ENCODE assay signal across 8 cellular contexts in genomic region chr16:4650443-4651074, GRCh38. TPM values are rescaled to one million over a fixed set of nuclear protein-coding genes. Genes with fewer than 3 reads are reported as not detected.
DNase-seq lines count a peak whose midpoint lies in the region; ATAC-seq, FAIRE-seq and TF ChIP-seq lines count a peak whose summit lies in the region.
"Not testable (repeated sequence)": the region's sequence is repeated elsewhere in the genome, so short reads cannot be mapped to it uniquely, and the experiment has no call there.

No MANE protein-coding gene starts in this region.

- peak; percentile 81 for ATAC-seq in Panc1
- ATAC-seq in gastrocnemius medialis, result peak; percentile 54 to 78

- intact Hi-C loops in Panc1 (cut with micrococcal nuclease; ENCODE audit: unreplicated experiment); activated CD4-positive, alpha-beta memory T cell treated with anti-CD3 and anti-CD28 coated beads for 36 hours (cut with micrococcal nuclease); gastrocnemius medialis (cut with DNase I; ENCODE audit: low total_unique reads): not testable (repeated sequence)

- H3K27ac Mint-ChIP-seq in activated CD4-positive, alpha-beta memory T cell treated with anti-CD3 and anti-CD28 coated beads for 36 hours; type B pancreatic cell: not testable (repeated sequence)

- not testable (repeated sequence) for H3K9me3 ChIP-seq in Panc1 (ENCODE audit: control insufficient read depth, insufficient read depth, low read depth, low read length); gastrocnemius medialis

- TF ChIP-seq CTCF in Panc1 (IDR thresholded peaks at IDR 0.05) (peak; percentile 95), bronchial epithelial cell (IDR thresholded peaks at IDR 0.05; ENCODE audit: insufficient read depth, low read length, severe bottlenecking) (peak; percentile 85), gastrocnemius medialis (IDR thresholded peaks at IDR 0.05 in 4 of 5, conservative IDR thresholded peaks at IDR 0.05 in 1 of 5) (peak; percentile 46 to 80 (median 63)), type B pancreatic cell (conservative IDR thresholded peaks at IDR 0.05) (peak; percentile 81)

- not testable (repeated sequence) for H3K4me3 Mint-ChIP-seq in activated CD4-positive, alpha-beta memory T cell treated with anti-CD3 and anti-CD28 coated beads for 36 hours; type B pancreatic cell

- not testable (repeated sequence) for H3K36me3 ChIP-seq in Panc1 (ENCODE audit: control insufficient read depth, insufficient read depth, low read length)
- peaks cover 29% of the 10 kb centered on the region for H3K36me3 ChIP-seq in bronchial epithelial cell (ENCODE audit: control insufficient read depth, insufficient read depth, low read length)
- peaks cover 0 to 46% of the 10 kb centered on the region in 2 donors for H3K36me3 ChIP-seq in gastrocnemius medialis

- H3K4me3 ChIP-seq in Panc1 (ENCODE audit: low read depth in 2 of 2, low read length in 2 of 2); bronchial epithelial cell (ENCODE audit: low read depth, low read length); gastrocnemius medialis: not testable (repeated sequence)

- not testable (repeated sequence) for H3K27me3 ChIP-seq in Panc1 (ENCODE audit: control insufficient read depth, insufficient read depth, low read length); bronchial epithelial cell (ENCODE audit: control insufficient read depth, insufficient read depth, low read length); gastrocnemius medialis

- H3K4me1 Mint-ChIP-seq in activated CD4-positive, alpha-beta memory T cell treated with anti-CD3 and anti-CD28 coated beads for 36 hours (ENCODE audit: low read depth), result peaks cover 26% of the 10 kb centered on the region
- not testable (repeated sequence) for H3K4me1 Mint-ChIP-seq in type B pancreatic cell (ENCODE audit: unreplicated experiment)

- CTCF ChIA-PET in Panc1 (lab: Charles Lee), result interaction anchor here (0.6 to 0.8 kb wide), 2 partner anchors 34 to 193 kb away, joined by 3 to 7 read pairs; no protein-coding TSS in a partner anchor
- CTCF ChIA-PET in activated CD4-positive, alpha-beta memory T cell treated with anti-CD3 and anti-CD28 coated beads for 36 hours (lab: Charles Lee), result interaction anchor here (0.7 to 2.2 kb wide), 23 partner anchors 9 to 238 kb away, joined by 3 to 32 read pairs (median 4); partner anchors contain the start of genes ANKS3, CORO7, DNAAF8 and MGRN1

- not testable (repeated sequence) for TF ChIP-seq POLR2A in gastrocnemius medialis (IDR thresholded peaks at IDR 0.05)

- H3K27ac ChIP-seq in Panc1 (ENCODE audit: low read length), result not testable (repeated sequence)
- H3K27ac ChIP-seq in gastrocnemius medialis, result peak overlapping the region in 1 of 4 donors; percentile 27

- H3K9me3 Mint-ChIP-seq in activated CD4-positive, alpha-beta memory T cell treated with anti-CD3 and anti-CD28 coated beads for 36 hours; type B pancreatic cell: not testable (repeated sequence)

- H3K36me3 Mint-ChIP-seq in activated CD4-positive, alpha-beta memory T cell treated with anti-CD3 and anti-CD28 coated beads for 36 hours, result peaks cover 17% of the 10 kb centered on the region
- H3K36me3 Mint-ChIP-seq in type B pancreatic cell, result peaks cover 13% of the 10 kb centered on the region

- in situ Hi-C loops in Panc1 (cut with HindIII; ENCODE audit: low pct_unique_long_range_greater_than_20kb, low sequenced_read_pairs); gastrocnemius medialis (cut with MboI; ENCODE audit: low sequenced_read_pairs in 4 of 4): not testable (repeated sequence)

- not testable (repeated sequence) for FAIRE-seq in bronchial epithelial cell (lab: Jason Lieb, UNC)

- not testable (repeated sequence) for H3K4me1 ChIP-seq in Panc1 (ENCODE audit: control insufficient read depth, insufficient read depth, low read length); gastrocnemius medialis

- H3K27me3 Mint-ChIP-seq in activated CD4-positive, alpha-beta memory T cell treated with anti-CD3 and anti-CD28 coated beads for 36 hours; type B pancreatic cell: not testable (repeated sequence)

- peak; percentile 61 for DNase-seq in EL
- peak; percentile 63 for DNase-seq in LHCN-M2 (ENCODE audit: low read depth)
- DNase-seq in Panc1 (ENCODE audit: low read depth, low spot score), result peak; percentile 24
- peak; percentile 86 for DNase-seq in activated CD4-positive, alpha-beta memory T cell treated with anti-CD3 and anti-CD28 coated beads for 36 hours
- DNase-seq in bronchial epithelial cell (ENCODE audit: low read depth), result peak; percentile 47
- DNase-seq in iPS DF 19.7 (ENCODE audit: low read depth, low spot score), result peak; percentile 61
- peak in 1 of 2 donors; percentile 60 for DNase-seq in gastrocnemius medialis
- DNase-seq in type B pancreatic cell (ENCODE audit: extremely low spot score, unreplicated experiment), result not testable (repeated sequence)

- BruUV-seq in Panc1 (replicated peaks; lab: Mats Ljungman, UMichigan), result TSS peak; percentile 44

- POLR2A ChIA-PET in Panc1 (lab: Charles Lee), result not testable (repeated sequence)
- POLR2A ChIA-PET in activated CD4-positive, alpha-beta memory T cell treated with anti-CD3 and anti-CD28 coated beads for 36 hours (lab: Charles Lee), result interaction anchor here (0.6 to 0.9 kb wide), 2 partner anchors 8 to 13 kb away, joined by 3 read pairs; no protein-coding TSS in a partner anchor

RNA-seq across cellular contexts. Expression of gene MGRN1, which starts 25.9 kb away (rescaled TPM):
- total RNA-seq in LHCN-M2 (2014; rRNA removed) (25.5 and 26.6 TPM in 2 replicates), Panc1 (2021; ENCODE audit: unreplicated experiment) (59.7 TPM), bronchial epithelial cell (6.1 and 10.1 TPM in 2 replicates), gastrocnemius medialis (10 to 100 TPM; 33.8 to 62.9 (median 55.0) TPM), type B pancreatic cell (ENCODE audit: low replicate concordance) (87.9 and 88.6 TPM in 2 replicates)
- 26.1 TPM for polyA plus RNA-seq in LHCN-M2 (2012)
- 72.3 TPM for polyA plus RNA-seq in Panc1 (2012; ENCODE audit: insufficient read length)
- 10 to 100 TPM; 72.7 to 73.2 TPM for total RNA-seq in activated CD4-positive, alpha-beta memory T cell treated with anti-CD3 and anti-CD28 coated beads for 36 hours

RNA-seq across cellular contexts. Expression of gene UBALD1, which starts 35.9 kb away (rescaled TPM):
- total RNA-seq in LHCN-M2 (2014; rRNA removed) (4.5 and 7.7 TPM in 2 replicates), Panc1 (2021; ENCODE audit: unreplicated experiment) (29.9 TPM), bronchial epithelial cell (3.7 and 4.7 TPM in 2 replicates), gastrocnemius medialis (10 to 100 TPM; 13.5 to 19.0 (median 15.4) TPM), type B pancreatic cell (ENCODE audit: low replicate concordance) (49.2 and 85.9 TPM in 2 replicates)
- polyA plus RNA-seq in LHCN-M2 (2012), result 13.8 TPM
- polyA plus RNA-seq in Panc1 (2012; ENCODE audit: insufficient read length), result 45.6 TPM
- 10 to 100 TPM; 13.4 to 13.5 TPM for total RNA-seq in activated CD4-positive, alpha-beta memory T cell treated with anti-CD3 and anti-CD28 coated beads for 36 hours

RNA-seq across cellular contexts. Expression of gene NUDT16L1, which starts 42.8 kb away (rescaled TPM):
- 38.9 and 40.4 TPM in 2 replicates for total RNA-seq in LHCN-M2 (2014; rRNA removed)
- polyA plus RNA-seq in LHCN-M2 (2012), result 46.2 TPM
- total RNA-seq in Panc1 (2021; ENCODE audit: unreplicated experiment), result 42.9 TPM
- polyA plus RNA-seq in Panc1 (2012; ENCODE audit: insufficient read length), result 85.4 TPM
- total RNA-seq in activated CD4-positive, alpha-beta memory T cell treated with anti-CD3 and anti-CD28 coated beads for 36 hours, result 10 to 100 TPM; 22.2 to 23.6 TPM
- 21.1 and 34.8 TPM in 2 replicates for total RNA-seq in bronchial epithelial cell
- 10 to 100 TPM in 1 of 4 donors, 1 to 10 TPM in 3; 7.4 to 10.2 (median 8.8) TPM for total RNA-seq in gastrocnemius medialis
- total RNA-seq in type B pancreatic cell (ENCODE audit: low replicate concordance), result 36.7 and 37.7 TPM in 2 replicates
